ENCODE assay signal across 21 cellular contexts in genomic region chr3:188188911-188189310, GRCh38. TPM values are rescaled to one million over a fixed set of nuclear protein-coding genes. Genes with fewer than 3 reads are reported as not detected.
DNase-seq lines count a peak whose midpoint lies in the region; ATAC-seq and TF ChIP-seq lines count a peak whose summit lies in the region.
"Had no signal": no experiment of that assay in that cellular context is flagged by ENCODE, and none has a peak within 500 bp of the region (broad histone marks: within the 10 kb centered on the region; RNA-seq: fewer than 3 reads in every experiment).

No MANE protein-coding gene starts in this region.

- H3K9me3 ChIP-seq in T-helper 17 cell (ENCODE audit: control insufficient read depth, low read length, poor library complexity, severe bottlenecking) (no peaks in the 10 kb centered on the region), esophagus squamous epithelium (no peaks in the 10 kb centered on the region), gastrocnemius medialis (no peaks in the 10 kb centered on the region)
- H3K9me3 ChIP-seq: A549, BE2C, colonic mucosa, neutrophil, prostate gland had no signal

- TF ChIP-seq POLR2A in esophagus squamous epithelium (IDR thresholded peaks at IDR 0.05) (no peak), gastrocnemius medialis (IDR thresholded peaks at IDR 0.05) (no peak)

- no peak overlapping the region for H3K27ac Mint-ChIP-seq in activated naive CD8-positive, alpha-beta T cell treated with anti-CD3 and anti-CD28 coated beads, Interleukin-2, amount 10 ng/mL, durations not matched to agents 7 days and 5 days
- H3K27ac Mint-ChIP-seq in activated naive CD8-positive, alpha-beta T cell treated with anti-CD3 and anti-CD28 coated beads, Interleukin-2, amount 50 U/mL, for 24 hours = no peak overlapping the region
- peak overlapping the region; percentile 87 for H3K27ac Mint-ChIP-seq in T-helper 17 cell
- H3K27ac Mint-ChIP-seq: T-cell had no signal

- H3K4me3 ChIP-seq in esophagus squamous epithelium = no peak overlapping the region
- H3K4me3 ChIP-seq in gastrocnemius medialis = no peak overlapping the region
- H3K4me3 ChIP-seq: A549, colonic mucosa, prostate gland had no signal

- H3K4me1 ChIP-seq in esophagus squamous epithelium = peaks cover 0 to 51% (median 14%) of the 10 kb centered on the region in 3 donors
- peaks cover 61 to 65% of the 10 kb centered on the region in 2 donors for H3K4me1 ChIP-seq in gastrocnemius medialis
- H3K4me1 ChIP-seq: BE2C had no signal

- in situ Hi-C loops in gastrocnemius medialis (cut with MboI; ENCODE audit: low sequenced_read_pairs in 4 of 4) = no loop called here

- peak overlapping the region in 3 of 4 donors; percentile 2 to 25 (median 13) for H3K27ac ChIP-seq in esophagus squamous epithelium
- H3K27ac ChIP-seq in gastrocnemius medialis = peak overlapping the region; percentile 89 to 95 (median 92)
- H3K27ac ChIP-seq: A549, colonic mucosa, neutrophil had no signal

- no peak for TF ChIP-seq CTCF in esophagus squamous epithelium (IDR thresholded peaks at IDR 0.05)
- TF ChIP-seq CTCF in gastrocnemius medialis (IDR thresholded peaks at IDR 0.05 in 4 of 5, conservative IDR thresholded peaks at IDR 0.05 in 1 of 5) = no peak

- H3K27me3 ChIP-seq in esophagus squamous epithelium (no peaks in the 10 kb centered on the region), gastrocnemius medialis (no peaks in the 10 kb centered on the region)
- H3K27me3 ChIP-seq: BE2C, colonic mucosa, neutrophil had no signal

- H3K36me3 ChIP-seq in esophagus squamous epithelium (peaks cover 0 to 27% (median 0%) of the 10 kb centered on the region in 3 donors), gastrocnemius medialis (no peaks in the 10 kb centered on the region)
- H3K36me3 ChIP-seq: BE2C, colonic mucosa, neutrophil, prostate gland had no signal

- no peak for DNase-seq in activated naive CD8-positive, alpha-beta T cell treated with anti-CD3 and anti-CD28 coated beads, Interleukin-2, amount 10 ng/mL, durations not matched to agents 7 days and 5 days
- DNase-seq in activated naive CD8-positive, alpha-beta T cell treated with anti-CD3 and anti-CD28 coated beads, Interleukin-2, amount 50 U/mL, for 24 hours = no peak
- DNase-seq in T-helper 17 cell = no peak
- no peak for DNase-seq in esophagus squamous epithelium (lab: John Stamatoyannopoulos, UW)
- no peak for DNase-seq in gastrocnemius medialis
- no peak for DNase-seq in midbrain (lab: John Stamatoyannopoulos, UW)
- no peak for DNase-seq in NCI-H526 treated with DMSO at 0.1 percent for 48 hours (lab: John Stamatoyannopoulos, UW)
- DNase-seq in NCI-H1436 treated with DMSO at 0.1 percent for 48 hours (lab: John Stamatoyannopoulos, UW) = no peak
- DNase-seq: activated CD4-positive, alpha-beta T cell treated with anti-CD3 and anti-CD28 coated beads for 36 hours; activated naive CD8-positive, alpha-beta T cell treated with anti-CD3 and anti-CD28 coated beads for 36 hours; BE2C; colonic mucosa; GOT3; NCI-H1105 treated with DMSO at 0.1 percent for 48 hours; NCI-H446 treated with DMSO at 0.1 percent for 48 hours; stimulated activated CD4-positive, alpha-beta T cell treated with anti-CD3 and anti-CD28 coated beads, Interleukin-4, amount 100 ng/mL, for 1 hour had no signal

- peaks cover 31% of the 10 kb centered on the region for H3K4me1 Mint-ChIP-seq in activated naive CD8-positive, alpha-beta T cell treated with anti-CD3 and anti-CD28 coated beads, Interleukin-2, amount 10 ng/mL, durations not matched to agents 7 days and 5 days
- H3K4me1 Mint-ChIP-seq in activated naive CD8-positive, alpha-beta T cell treated with anti-CD3 and anti-CD28 coated beads, Interleukin-2, amount 50 U/mL, for 24 hours = peaks cover 43% of the 10 kb centered on the region
- H3K4me1 Mint-ChIP-seq in T-helper 17 cell = peaks cover 38% of the 10 kb centered on the region

- H3K4me3 Mint-ChIP-seq in activated naive CD8-positive, alpha-beta T cell treated with anti-CD3 and anti-CD28 coated beads, Interleukin-2, amount 10 ng/mL, durations not matched to agents 7 days and 5 days = no peak overlapping the region
- H3K4me3 Mint-ChIP-seq in activated naive CD8-positive, alpha-beta T cell treated with anti-CD3 and anti-CD28 coated beads, Interleukin-2, amount 50 U/mL, for 24 hours = no peak overlapping the region
- H3K4me3 Mint-ChIP-seq in T-helper 17 cell = no peak overlapping the region
- H3K4me3 Mint-ChIP-seq: activated CD4-positive, alpha-beta T cell treated with anti-CD3 and anti-CD28 coated beads for 36 hours; activated naive CD8-positive, alpha-beta T cell treated with anti-CD3 and anti-CD28 coated beads for 36 hours; T-cell had no signal

- H3K9me3 Mint-ChIP-seq in activated naive CD8-positive, alpha-beta T cell treated with anti-CD3 and anti-CD28 coated beads, Interleukin-2, amount 10 ng/mL, durations not matched to agents 7 days and 5 days = no peaks in the 10 kb centered on the region
- no peaks in the 10 kb centered on the region for H3K9me3 Mint-ChIP-seq in activated naive CD8-positive, alpha-beta T cell treated with anti-CD3 and anti-CD28 coated beads, Interleukin-2, amount 50 U/mL, for 24 hours
- H3K9me3 Mint-ChIP-seq: activated naive CD8-positive, alpha-beta T cell treated with anti-CD3 and anti-CD28 coated beads for 36 hours; brain; T-cell had no signal

- peak; percentile 4 for ATAC-seq in activated naive CD8-positive, alpha-beta T cell treated with anti-CD3 and anti-CD28 coated beads, Interleukin-2, amount 10 ng/mL, durations not matched to agents 7 days and 5 days (ENCODE audit: low read depth)
- ATAC-seq in activated naive CD8-positive, alpha-beta T cell treated with anti-CD3 and anti-CD28 coated beads, Interleukin-2, amount 50 U/mL, for 24 hours = no peak
- ATAC-seq in T-helper 17 cell (no peak), gastrocnemius medialis (no peak)
- ATAC-seq: A549 had no signal

- no peaks in the 10 kb centered on the region for H3K27me3 Mint-ChIP-seq in activated naive CD8-positive, alpha-beta T cell treated with anti-CD3 and anti-CD28 coated beads, Interleukin-2, amount 10 ng/mL, durations not matched to agents 7 days and 5 days
- H3K27me3 Mint-ChIP-seq in activated naive CD8-positive, alpha-beta T cell treated with anti-CD3 and anti-CD28 coated beads, Interleukin-2, amount 50 U/mL, for 24 hours = no peaks in the 10 kb centered on the region
- no peaks in the 10 kb centered on the region for H3K27me3 Mint-ChIP-seq in T-helper 17 cell
- H3K27me3 Mint-ChIP-seq: activated CD4-positive, alpha-beta T cell treated with anti-CD3 and anti-CD28 coated beads for 36 hours; activated naive CD8-positive, alpha-beta T cell treated with anti-CD3 and anti-CD28 coated beads for 36 hours; brain; T-cell had no signal

- POLR2A ChIA-PET in activated naive CD8-positive, alpha-beta T cell treated with anti-CD3 and anti-CD28 coated beads, Interleukin-2, amount 10 ng/mL, durations not matched to agents 7 days and 5 days (lab: Charles Lee) = no interaction called here

- H3K36me3 Mint-ChIP-seq in activated naive CD8-positive, alpha-beta T cell treated with anti-CD3 and anti-CD28 coated beads, Interleukin-2, amount 10 ng/mL, durations not matched to agents 7 days and 5 days = peaks cover 38% of the 10 kb centered on the region
- H3K36me3 Mint-ChIP-seq in activated naive CD8-positive, alpha-beta T cell treated with anti-CD3 and anti-CD28 coated beads, Interleukin-2, amount 50 U/mL, for 24 hours (ENCODE audit: low read depth) = peaks cover 9% of the 10 kb centered on the region
- peaks cover 12% of the 10 kb centered on the region for H3K36me3 Mint-ChIP-seq in T-helper 17 cell (ENCODE audit: low read depth)

- intact Hi-C loops in esophagus squamous epithelium (cut with DNase I) (no loop called here), gastrocnemius medialis (cut with DNase I; ENCODE audit: low total_unique reads) (no loop called here)

RNA-seq across cellular contexts. Expression of gene LPP, which starts 35.0 kb away (rescaled TPM):
- 10 to 100 TPM; 49.6 to 54.3 TPM for total RNA-seq in activated naive CD8-positive, alpha-beta T cell treated with anti-CD3 and anti-CD28 coated beads, Interleukin-2, amount 10 ng/mL, durations not matched to agents 7 days and 5 days
- total RNA-seq in T-helper 17 cell (10 to 100 TPM; 81.0 to 94.2 TPM), esophagus squamous epithelium (100 to 1,000 TPM in 2 of 4 donors, 10 to 100 TPM in 2; 41.4 to 369 (median 97.3) TPM), gastrocnemius medialis (10 to 100 TPM; 56.0 to 65.7 (median 58.1) TPM)
